1 cellular context compared by ENCODE assay signal in the genomic region with DNA sequence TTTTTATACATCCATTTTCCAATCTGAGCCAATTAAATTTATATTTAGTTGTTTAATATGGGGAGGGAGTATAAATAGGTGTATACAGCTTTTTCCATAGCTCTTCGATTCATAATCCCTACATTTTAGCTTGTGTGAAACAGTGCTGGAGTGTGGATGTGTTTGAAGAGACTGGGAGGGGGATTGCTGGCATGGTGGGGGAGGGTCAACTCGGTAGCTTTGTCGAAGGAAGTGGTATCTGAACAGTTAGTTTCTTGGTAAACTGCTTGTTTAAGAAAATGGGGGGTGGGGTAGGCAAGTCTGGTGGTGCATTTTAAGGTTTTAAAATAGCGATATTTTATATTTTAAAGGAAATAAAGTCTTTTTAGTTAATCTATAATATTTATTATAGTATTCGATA.
TF ChIP-seq lines count a peak whose summit lies in the region.

No MANE protein-coding gene starts in this region.

TF ChIP-seq in HepG2, 621 proteins besides CTCF, POLR2A, EP300 and RAD21 (continued from another document):
- TF ChIP-seq, protein P1, sequence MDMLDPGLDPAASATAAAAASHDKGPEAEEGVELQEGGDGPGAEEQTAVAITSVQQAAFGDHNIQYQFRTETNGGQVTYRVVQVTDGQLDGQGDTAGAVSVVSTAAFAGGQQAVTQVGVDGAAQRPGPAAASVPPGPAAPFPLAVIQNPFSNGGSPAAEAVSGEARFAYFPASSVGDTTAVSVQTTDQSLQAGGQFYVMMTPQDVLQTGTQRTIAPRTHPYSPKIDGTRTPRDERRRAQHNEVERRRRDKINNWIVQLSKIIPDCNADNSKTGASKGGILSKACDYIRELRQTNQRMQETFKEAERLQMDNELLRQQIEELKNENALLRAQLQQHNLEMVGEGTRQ (IDR thresholded peaks at IDR 0.05; ENCODE audit: low read depth, low read length), result no peak
- TF ChIP-seq, protein P1 (CRISPR knock-in tag; IDR thresholded peaks at IDR 0.05; ENCODE audit: borderline replicate concordance), result no peak
- TF ChIP-seq ARHGAP35 (CRISPR knock-in tag; IDR thresholded peaks at IDR 0.05; ENCODE audit: borderline replicate concordance) (no peak), ZNF768 (CRISPR knock-in tag; IDR thresholded peaks at IDR 0.05) (no peak)
- TF ChIP-seq, protein P2, sequence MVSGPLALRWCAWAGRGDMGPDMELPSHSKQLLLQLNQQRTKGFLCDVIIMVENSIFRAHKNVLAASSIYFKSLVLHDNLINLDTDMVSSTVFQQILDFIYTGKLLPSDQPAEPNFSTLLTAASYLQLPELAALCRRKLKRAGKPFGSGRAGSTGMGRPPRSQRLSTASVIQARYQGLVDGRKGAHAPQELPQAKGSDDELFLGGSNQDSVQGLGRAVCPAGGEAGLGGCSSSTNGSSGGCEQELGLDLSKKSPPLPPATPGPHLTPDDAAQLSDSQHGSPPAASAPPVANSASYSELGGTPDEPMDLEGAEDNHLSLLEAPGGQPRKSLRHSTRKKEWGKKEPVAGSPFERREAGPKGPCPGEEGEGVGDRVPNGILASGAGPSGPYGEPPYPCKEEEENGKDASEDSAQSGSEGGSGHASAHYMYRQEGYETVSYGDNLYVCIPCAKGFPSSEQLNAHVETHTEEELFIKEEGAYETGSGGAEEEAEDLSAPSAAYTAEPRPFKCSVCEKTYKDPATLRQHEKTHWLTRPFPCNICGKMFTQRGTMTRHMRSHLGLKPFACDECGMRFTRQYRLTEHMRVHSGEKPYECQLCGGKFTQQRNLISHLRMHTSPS (CRISPR knock-in tag; IDR thresholded peaks at IDR 0.05; ENCODE audit: low read depth), result no peak
